In the genomic region with DNA sequence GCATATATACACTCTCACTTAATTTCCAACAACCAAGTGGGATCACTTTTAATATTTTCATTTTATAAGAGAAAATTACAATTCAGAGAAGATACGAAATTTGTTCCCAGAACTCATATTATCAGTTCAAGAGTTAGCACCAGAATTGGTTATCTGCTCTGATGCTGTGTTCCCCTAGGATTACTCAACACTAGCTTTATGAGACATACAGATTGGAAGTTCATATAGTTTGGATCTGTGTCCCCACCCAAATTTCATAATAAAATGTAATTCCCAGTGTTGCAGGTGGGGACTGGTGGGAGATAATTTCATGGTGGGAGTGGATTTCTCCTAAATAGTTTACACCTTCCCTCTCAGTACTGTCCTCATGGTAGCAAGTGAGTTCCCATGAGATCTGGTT, we compare ENCODE assay signal across 25 cellular contexts.
"Had no signal": no experiment of that assay in that cellular context is flagged by ENCODE, and none has a peak within 500 bp of the region (broad histone marks: within the 10 kb centered on the region; RNA-seq: fewer than 3 reads in every experiment).

No MANE protein-coding gene starts in this region.

- H3K36me3 ChIP-seq: SJCRH30 had no signal

- H3K4me1 ChIP-seq: SJCRH30 had no signal

- H3K9ac ChIP-seq: KMS-11 had no signal

- DNase-seq: Kasumi-1, MV-4-11, NCI-H1048, NCI-H1105, NCI-H1417 treated with DMSO at 0.1 percent for 48 hours, NCI-H146, NCI-H1694 treated with DMSO at 0.1 percent for 48 hours, NCI-H1930, NCI-H2081, NCI-H2107, NCI-H2227 treated with DMSO at 0.1 percent for 48 hours, NCI-H446, NCI-H510A, NCI-H524 treated with DMSO at 0.1 percent for 48 hours, NCI-H69, NCI-H774, PC-3, SHP77 treated with DMSO at 0.1 percent for 48 hours, SJCRH30 had no signal

- H3K27me3 ChIP-seq: SJCRH30 had no signal

- ATAC-seq: K562, Panc1, PC-3, Right ventricle myocardium inferior had no signal

- H3K27ac Mint-ChIP-seq: IgD-negative memory B cell had no signal

- H3K9me3 Mint-ChIP-seq: IgD-negative memory B cell had no signal

- H3K9me3 ChIP-seq: SJCRH30 had no signal

- H3K27ac ChIP-seq: KMS-11, SJCRH30, SK-N-MC had no signal

- H3K4me3 Mint-ChIP-seq: IgD-negative memory B cell had no signal

- H3K4me2 ChIP-seq: KMS-11 had no signal

- FAIRE-seq: K562 had no signal

- H3K4me1 Mint-ChIP-seq: IgD-negative memory B cell had no signal

- H3K36me3 Mint-ChIP-seq: IgD-negative memory B cell had no signal

- H3K4me3 ChIP-seq: K562, SJCRH30, SK-N-MC had no signal
